In genomic region chr15:49188933-49189332, GRCh38 we compare ENCODE assay signal across 35 cellular contexts.
"Had no signal": no experiment of that assay in that cellular context is flagged by ENCODE, and none has a peak within 500 bp of the region (broad histone marks: within the 10 kb centered on the region; RNA-seq: fewer than 3 reads in every experiment).

No MANE protein-coding gene starts in this region.

- H3K9me3 ChIP-seq: MG63 had no signal

- H3K4me3 ChIP-seq: MG63 had no signal

- DNase-seq: Kasumi-1, MG63, MM.1S, MV-4-11, NCI-H1048, NCI-H1092, NCI-H1092 treated with DMSO at 0.1 percent for 48 hours, NCI-H1105, NCI-H1105 treated with DMSO at 0.1 percent for 48 hours, NCI-H1417, NCI-H1417 treated with DMSO at 0.1 percent for 48 hours, NCI-H1436, NCI-H1436 treated with DMSO at 0.1 percent for 48 hours, NCI-H146, NCI-H1694, NCI-H1694 treated with DMSO at 0.1 percent for 48 hours, NCI-H187, NCI-H187 treated with DMSO at 0.1 percent for 48 hours, NCI-H1930, NCI-H2029, NCI-H2029 treated with DMSO at 0.1 percent for 48 hours, NCI-H2081, NCI-H2081 treated with DMSO at 0.1 percent for 48 hours, NCI-H2107, NCI-H2171, NCI-H2171 treated with DMSO at 0.1 percent for 48 hours, NCI-H2227 treated with DMSO at 0.1 percent for 48 hours, NCI-H226, NCI-H345, NCI-H446, NCI-H446 treated with DMSO at 0.1 percent for 48 hours, NCI-H510A, NCI-H510A treated with DMSO at 0.1 percent for 48 hours, NCI-H524, NCI-H524 treated with DMSO at 0.1 percent for 48 hours had no signal

- H3K27me3 ChIP-seq: MG63 had no signal
